1 cellular context compared by ENCODE assay signal in the genomic region with DNA sequence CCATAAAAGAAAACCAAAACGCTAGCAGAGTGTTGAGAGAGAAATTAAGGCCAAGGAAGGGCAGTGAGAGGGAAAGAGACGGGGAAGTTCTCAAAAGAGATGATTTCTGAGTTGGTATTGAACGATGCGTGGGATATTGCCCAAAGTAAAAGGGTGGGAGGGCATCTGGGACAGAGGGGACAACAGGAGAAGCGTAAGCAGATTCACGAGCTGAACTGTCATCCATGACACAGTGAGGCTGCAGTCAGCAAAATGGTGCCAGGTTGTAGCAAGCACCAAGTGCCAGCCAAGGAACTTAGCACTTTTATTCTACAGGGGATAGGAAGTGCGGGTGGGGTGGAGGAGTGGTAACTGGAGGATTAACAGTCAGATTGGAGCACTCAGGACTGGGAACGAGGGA.
TF ChIP-seq lines count a peak whose summit lies in the region.

No MANE protein-coding gene starts in this region.

TF ChIP-seq in HepG2, 621 proteins besides CTCF, POLR2A, EP300 and RAD21:
- no peak for TF ChIP-seq SSRP1 (CRISPR knock-in tag; IDR thresholded peaks at IDR 0.05)
- no peak for TF ChIP-seq TCF7 (IDR thresholded peaks at IDR 0.05; ENCODE audit: low read depth)
- TF ChIP-seq TBP (CRISPR knock-in tag; IDR thresholded peaks at IDR 0.05), result no peak
- TF ChIP-seq CEBPG (CRISPR knock-in tag; IDR thresholded peaks at IDR 0.05), result no peak
- no peak for TF ChIP-seq ZZZ3 (CRISPR knock-in tag; IDR thresholded peaks at IDR 0.05; ENCODE audit: borderline replicate concordance)
- no peak for TF ChIP-seq ZNF329 (CRISPR knock-in tag; IDR thresholded peaks at IDR 0.05; ENCODE audit: low read depth)
- no peak for TF ChIP-seq RELA (CRISPR knock-in tag; IDR thresholded peaks at IDR 0.05)
- TF ChIP-seq ZNF430 (CRISPR knock-in tag; IDR thresholded peaks at IDR 0.05), result no peak
- TF ChIP-seq, protein P1, sequence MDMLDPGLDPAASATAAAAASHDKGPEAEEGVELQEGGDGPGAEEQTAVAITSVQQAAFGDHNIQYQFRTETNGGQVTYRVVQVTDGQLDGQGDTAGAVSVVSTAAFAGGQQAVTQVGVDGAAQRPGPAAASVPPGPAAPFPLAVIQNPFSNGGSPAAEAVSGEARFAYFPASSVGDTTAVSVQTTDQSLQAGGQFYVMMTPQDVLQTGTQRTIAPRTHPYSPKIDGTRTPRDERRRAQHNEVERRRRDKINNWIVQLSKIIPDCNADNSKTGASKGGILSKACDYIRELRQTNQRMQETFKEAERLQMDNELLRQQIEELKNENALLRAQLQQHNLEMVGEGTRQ (IDR thresholded peaks at IDR 0.05; ENCODE audit: low read depth, low read length), result no peak
- TF ChIP-seq, protein P1 (CRISPR knock-in tag; IDR thresholded peaks at IDR 0.05; ENCODE audit: borderline replicate concordance), result no peak
- TF ChIP-seq ZNF672 (CRISPR knock-in tag; IDR thresholded peaks at IDR 0.05), result no peak
- no peak for TF ChIP-seq ZBTB1 (CRISPR knock-in tag; IDR thresholded peaks at IDR 0.05; ENCODE audit: borderline replicate concordance)
- no peak for TF ChIP-seq ZNF598 (CRISPR knock-in tag; IDR thresholded peaks at IDR 0.05; ENCODE audit: borderline replicate concordance)
